Comparison of ENCODE assay signal across 35 cellular contexts in genomic region chr3:57420007-57420406, GRCh38.
"Had no signal": no experiment of that assay in that cellular context is flagged by ENCODE, and none has a peak within 500 bp of the region (broad histone marks: within the 10 kb centered on the region; RNA-seq: fewer than 3 reads in every experiment).

No MANE protein-coding gene starts in this region.

- H3K27me3 ChIP-seq: MG63 had no signal

- DNase-seq: Karpas-422, Kasumi-1, MG63, MM.1S, MV-4-11, NCI-H1048, NCI-H1092, NCI-H1092 treated with DMSO at 0.1 percent for 48 hours, NCI-H1105, NCI-H1105 treated with DMSO at 0.1 percent for 48 hours, NCI-H1417, NCI-H1417 treated with DMSO at 0.1 percent for 48 hours, NCI-H1436, NCI-H1436 treated with DMSO at 0.1 percent for 48 hours, NCI-H146, NCI-H1694, NCI-H1694 treated with DMSO at 0.1 percent for 48 hours, NCI-H187, NCI-H187 treated with DMSO at 0.1 percent for 48 hours, NCI-H1930, NCI-H2029, NCI-H2029 treated with DMSO at 0.1 percent for 48 hours, NCI-H2081, NCI-H2081 treated with DMSO at 0.1 percent for 48 hours, NCI-H2107, NCI-H2171, NCI-H2171 treated with DMSO at 0.1 percent for 48 hours, NCI-H2227 treated with DMSO at 0.1 percent for 48 hours, NCI-H226, NCI-H345, NCI-H446, NCI-H446 treated with DMSO at 0.1 percent for 48 hours, NCI-H510A, NCI-H510A treated with DMSO at 0.1 percent for 48 hours, NCI-H524 had no signal

- H3K4me3 ChIP-seq: MG63 had no signal

- H3K9me3 ChIP-seq: MG63 had no signal

- H3K36me3 ChIP-seq: MG63 had no signal
